In genomic region chr5:141758316-141758965, GRCh38 we compare ENCODE assay signal across 19 cellular contexts.
DNase-seq lines count a peak whose midpoint lies in the region; ATAC-seq and TF ChIP-seq lines count a peak whose summit lies in the region.
"Had no signal": no experiment of that assay in that cellular context is flagged by ENCODE, and none has a peak within 500 bp of the region (broad histone marks: within the 10 kb centered on the region; RNA-seq: fewer than 3 reads in every experiment).

No MANE protein-coding gene starts in this region.

- H3K27me3 Mint-ChIP-seq in Calu3 (ENCODE audit: unreplicated experiment): peaks cover 65% of the 10 kb centered on the region
- peaks cover 16% of the 10 kb centered on the region for H3K27me3 Mint-ChIP-seq in neural progenitor cell (ENCODE audit: insufficient read depth, low read depth)
- peaks cover 63 to 78% (median 72%) of the 10 kb centered on the region in 5 donors for H3K27me3 Mint-ChIP-seq in naive thymus-derived CD4-positive, alpha-beta T cell

- no peak overlapping the region for H2AFZ ChIP-seq in neural progenitor cell (replicated peaks)

- H3K27ac ChIP-seq in HUES64 (ENCODE audit: low read depth, low read length): no peak overlapping the region; the same call in 1 of the 2 replicates
- peak overlapping the region; percentile 54 for H3K27ac ChIP-seq in cingulate gyrus (ENCODE audit: low read depth, low read length)
- H3K27ac ChIP-seq in neural progenitor cell: no peak overlapping the region
- H3K27ac ChIP-seq in naive thymus-derived CD4-positive, alpha-beta T cell (ENCODE audit: low read depth, low read length): no peak overlapping the region
- H3K27ac ChIP-seq: brain microvascular endothelial cell, sigmoid colon had no signal

- DNase-seq in Calu3: peak; percentile 50
- DNase-seq in neural progenitor cell (ENCODE audit: low spot score): peak; percentile 78
- DNase-seq in pons (ENCODE audit: low spot score): no peak
- DNase-seq in naive thymus-derived CD4-positive, alpha-beta T cell: no peak
- DNase-seq in mesenteric fat pad (ENCODE audit: low spot score): no peak
- DNase-seq: activated CD4-positive, alpha-beta memory T cell treated with anti-CD3 and anti-CD28 coated beads for 36 hours; activated gamma-delta T cell; brain microvascular endothelial cell; effector memory CD8-positive, alpha-beta T cell; foreskin fibroblast; HCEC 1CT; kidney; NCI-H446; sigmoid colon; stimulated activated CD4-positive, alpha-beta T cell treated with anti-CD3 and anti-CD28 coated beads, Interleukin-4, amount 100 ng/mL, for 24 hours had no signal

- H3K4me3 ChIP-seq in HUES64 (ENCODE audit: low read length) (peak overlapping the region; percentile 24), neural progenitor cell (peak overlapping the region; percentile 11)
- H3K4me3 ChIP-seq in naive thymus-derived CD4-positive, alpha-beta T cell (ENCODE audit: low read length): no peak overlapping the region
- H3K4me3 ChIP-seq: sigmoid colon had no signal

- TF ChIP-seq CTCF in Calu3 (IDR thresholded peaks at IDR 0.05; ENCODE audit: unreplicated experiment) (no peak), neural progenitor cell (IDR thresholded peaks at IDR 0.05) (no peak)

- H3K9ac ChIP-seq in HUES64 (ENCODE audit: low read depth, low read length) (no peak overlapping the region), neural progenitor cell (no peak overlapping the region)

- no TSS peak for BruUV-seq in Calu3 (replicated peaks; lab: Mats Ljungman, UMichigan)

- H3K9me3 Mint-ChIP-seq in Calu3 (ENCODE audit: low read depth, unreplicated experiment) (no peaks in the 10 kb centered on the region), neural progenitor cell (no peaks in the 10 kb centered on the region)
- H3K9me3 Mint-ChIP-seq in naive thymus-derived CD4-positive, alpha-beta T cell: peaks cover 0 to 11% (median 3%) of the 10 kb centered on the region in 11 donors
- H3K9me3 Mint-ChIP-seq: activated CD4-positive, alpha-beta memory T cell treated with anti-CD3 and anti-CD28 coated beads for 36 hours; effector memory CD8-positive, alpha-beta T cell; stimulated activated effector memory CD8-positive, alpha-beta T cell treated with anti-CD3 and anti-CD28 coated beads, Interleukin-12 subunit alpha, Interleukin-12 subunit beta, amount 100 ng/mL, for 72 hours had no signal

- H3K79me2 ChIP-seq in neural progenitor cell (ENCODE audit: low read depth): no peaks in the 10 kb centered on the region

- H3K27me3 ChIP-seq in HUES64 (ENCODE audit: insufficient read depth, low read length) (peaks cover 11% of the 10 kb centered on the region), neural progenitor cell (peaks cover 12% of the 10 kb centered on the region)
- H3K27me3 ChIP-seq in naive thymus-derived CD4-positive, alpha-beta T cell (ENCODE audit: control insufficient read depth in 2 of 2, insufficient read depth in 2 of 2, low read length in 2 of 2): no peaks in the 10 kb centered on the region

- POLR2A ChIA-PET in naive thymus-derived CD4-positive, alpha-beta T cell (lab: Charles Lee): no interaction called here

- peaks cover 9% of the 10 kb centered on the region for H3F3A ChIP-seq in neural progenitor cell (ENCODE audit: low read depth)

- intact Hi-C loops in Calu3 (cut with micrococcal nuclease; ENCODE audit: unreplicated experiment): loop anchor here (2.0 to 5.0 kb wide), 3 partner anchors 54 to 74 kb away; no protein-coding TSS in a partner anchor
- intact Hi-C loops in naive thymus-derived CD4-positive, alpha-beta T cell (cut with micrococcal nuclease): no loop called here

- H3K4me1 Mint-ChIP-seq in Calu3 (ENCODE audit: low read depth, unreplicated experiment) (peaks cover 20% of the 10 kb centered on the region), neural progenitor cell (peaks cover 22% of the 10 kb centered on the region)
- peaks cover 0 to 17% (median 0%) of the 10 kb centered on the region in 7 donors for H3K4me1 Mint-ChIP-seq in naive thymus-derived CD4-positive, alpha-beta T cell

- H3K36me3 ChIP-seq in HUES64 (ENCODE audit: insufficient read depth, low read length): no peaks in the 10 kb centered on the region
- no peaks in the 10 kb centered on the region for H3K36me3 ChIP-seq in neural progenitor cell
- no peaks in the 10 kb centered on the region for H3K36me3 ChIP-seq in naive thymus-derived CD4-positive, alpha-beta T cell (ENCODE audit: control insufficient read depth in 2 of 3, insufficient read depth in 3 of 3, low read length in 3 of 3)
- H3K36me3 ChIP-seq: brain microvascular endothelial cell, sigmoid colon had no signal

- CTCF ChIA-PET in Calu3 (lab: Charles Lee): interaction anchor here (0.6 to 3.7 kb wide), 12 partner anchors 13 to 202 kb away, joined by 3 to 76 read pairs (median 3); partner anchors contain the start of genes DELE1 and PCDH1
- CTCF ChIA-PET in naive thymus-derived CD4-positive, alpha-beta T cell (lab: Charles Lee): no interaction called here

- H3K9me3 ChIP-seq in HUES64 (ENCODE audit: insufficient read depth, low read depth, low read length): no peaks in the 10 kb centered on the region
- H3K9me3 ChIP-seq in neural progenitor cell (ENCODE audit: low read depth): no peaks in the 10 kb centered on the region
- no peaks in the 10 kb centered on the region for H3K9me3 ChIP-seq in naive thymus-derived CD4-positive, alpha-beta T cell (ENCODE audit: control insufficient read depth in 2 of 3, low read length in 3 of 3)
- H3K9me3 ChIP-seq: sigmoid colon had no signal

- H3K27ac Mint-ChIP-seq in Calu3 (ENCODE audit: unreplicated experiment) (no peak overlapping the region), neural progenitor cell (peak overlapping the region; percentile 11)
- peak overlapping the region in 1 of 9 donors; percentile 6 for H3K27ac Mint-ChIP-seq in naive thymus-derived CD4-positive, alpha-beta T cell
- H3K27ac Mint-ChIP-seq: activated CD4-positive, alpha-beta memory T cell treated with anti-CD3 and anti-CD28 coated beads for 36 hours; effector memory CD8-positive, alpha-beta T cell; stimulated activated effector memory CD8-positive, alpha-beta T cell treated with anti-CD3 and anti-CD28 coated beads, Interleukin-12 subunit alpha, Interleukin-12 subunit beta, amount 100 ng/mL, for 72 hours had no signal

- peaks cover 5% of the 10 kb centered on the region for H3K36me3 Mint-ChIP-seq in Calu3 (ENCODE audit: insufficient read depth, unreplicated experiment)
- no peaks in the 10 kb centered on the region for H3K36me3 Mint-ChIP-seq in neural progenitor cell
- H3K36me3 Mint-ChIP-seq in naive thymus-derived CD4-positive, alpha-beta T cell: no peaks in the 10 kb centered on the region
- H3K36me3 Mint-ChIP-seq: activated CD4-positive, alpha-beta memory T cell treated with anti-CD3 and anti-CD28 coated beads for 36 hours; stimulated activated effector memory CD8-positive, alpha-beta T cell treated with anti-CD3 and anti-CD28 coated beads, Interleukin-12 subunit alpha, Interleukin-12 subunit beta, amount 100 ng/mL, for 72 hours had no signal

- H3K4me3 Mint-ChIP-seq in Calu3 (ENCODE audit: low read depth, unreplicated experiment) (no peak overlapping the region), neural progenitor cell (peak overlapping the region; percentile 51)
- H3K4me3 Mint-ChIP-seq in naive thymus-derived CD4-positive, alpha-beta T cell: peak overlapping the region in 1 of 10 donors; percentile 71
- H3K4me3 Mint-ChIP-seq: activated CD4-positive, alpha-beta memory T cell treated with anti-CD3 and anti-CD28 coated beads for 36 hours; effector memory CD8-positive, alpha-beta T cell; stimulated activated effector memory CD8-positive, alpha-beta T cell treated with anti-CD3 and anti-CD28 coated beads, Interleukin-12 subunit alpha, Interleukin-12 subunit beta, amount 100 ng/mL, for 72 hours had no signal

- H4K20me1 ChIP-seq in neural progenitor cell (ENCODE audit: low read depth): peaks cover 22% of the 10 kb centered on the region

- H3K4me1 ChIP-seq in HUES64 (ENCODE audit: insufficient read depth, low read length) (peaks cover 26% of the 10 kb centered on the region), neural progenitor cell (peaks cover 30% of the 10 kb centered on the region)
- no peaks in the 10 kb centered on the region for H3K4me1 ChIP-seq in naive thymus-derived CD4-positive, alpha-beta T cell (ENCODE audit: control insufficient read depth in 2 of 2, insufficient read depth in 2 of 2, low read length in 2 of 2)
- H3K4me1 ChIP-seq: sigmoid colon had no signal

- 11% methylated on average over 21 of the region's 21 CpGs for WGBS in HUES64

- peak overlapping the region; percentile 71 for H3K4me2 ChIP-seq in neural progenitor cell

- no peak for ATAC-seq in naive thymus-derived CD4-positive, alpha-beta T cell
- no peak for ATAC-seq in HG03097 (IDR thresholded peaks at IDR 0.05; ENCODE audit: low FRiP score, unreplicated experiment)
- ATAC-seq: effector memory CD8-positive, alpha-beta T cell; stimulated activated effector memory CD8-positive, alpha-beta T cell treated with anti-CD3 and anti-CD28 coated beads, Interleukin-12 subunit alpha, Interleukin-12 subunit beta, amount 100 ng/mL, for 72 hours had no signal

Comparison
In these comparisons a context has a peak if more than half of its experiments do, and no peak if none do; other contexts are left out.
1. DNase-seq: peak in Calu3 (single experiment) and neural progenitor cell (single experiment); none in pons (single experiment), naive thymus-derived CD4-positive, alpha-beta T cell (0 of 9) and mesenteric fat pad (single experiment).